In the genomic region with DNA sequence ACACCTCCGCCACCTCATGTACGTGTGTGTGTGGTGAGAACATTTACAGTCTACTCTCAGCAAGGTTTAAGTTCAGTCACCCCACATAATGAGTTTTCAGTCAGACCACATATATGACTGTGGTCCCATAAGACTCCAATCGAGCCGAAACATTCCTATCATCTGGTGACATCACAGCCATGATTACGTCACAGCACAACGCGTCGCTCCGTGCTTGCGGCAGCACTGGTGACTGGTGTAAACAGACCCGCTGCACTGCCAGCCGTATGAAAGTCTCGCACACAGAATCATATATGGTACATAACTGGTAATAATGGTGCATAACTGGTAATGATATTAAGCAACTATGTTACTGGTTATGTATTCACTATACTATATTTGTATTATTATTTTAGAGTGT, we compare ENCODE assay signal across 19 cellular contexts.
A peak's percentile ranks its signal among the peaks of the same experiment; 100 is the strongest.
DNase-seq lines count a peak whose midpoint lies in the region; ATAC-seq and TF ChIP-seq lines count a peak whose summit lies in the region.
"Had no signal": no experiment of that assay in that cellular context is flagged by ENCODE, and none has a peak within 500 bp of the region (broad histone marks: within the 10 kb centered on the region; RNA-seq: fewer than 3 reads in every experiment).

No MANE protein-coding gene starts in this region.

- H3K27me3 ChIP-seq in RWPE2 (ENCODE audit: insufficient read depth, poor library complexity, severe bottlenecking): no peaks in the 10 kb centered on the region
- H3K27me3 ChIP-seq in testis: no peaks in the 10 kb centered on the region
- no peaks in the 10 kb centered on the region for H3K27me3 ChIP-seq in gastroesophageal sphincter
- H3K27me3 ChIP-seq: BLaER1 had no signal

- H3K36me3 Mint-ChIP-seq in natural killer cell: no peaks in the 10 kb centered on the region

- H3K4me1 ChIP-seq in RWPE2 (ENCODE audit: insufficient read depth, poor library complexity, severe bottlenecking) (peaks cover 3% of the 10 kb centered on the region), testis (peaks cover 7% of the 10 kb centered on the region), gastroesophageal sphincter (peaks cover 0 to 7% (median 0%) of the 10 kb centered on the region in 3 donors)

- H3K27ac ChIP-seq in RWPE2 (ENCODE audit: poor library complexity, severe bottlenecking) (no peak overlapping the region), testis (no peak overlapping the region), gastroesophageal sphincter (no peak overlapping the region)
- H3K27ac ChIP-seq: BLaER1, PC-9 had no signal

- ATAC-seq in RWPE2 (ENCODE audit: low read depth) (no peak), natural killer cell (no peak), HG02588 (IDR thresholded peaks at IDR 0.05; ENCODE audit: unreplicated experiment) (no peak), HG03025 (IDR thresholded peaks at IDR 0.05; ENCODE audit: low FRiP score, unreplicated experiment) (no peak), gastroesophageal sphincter (no peak)

- DNase-seq in activated CD4-positive, CD25-positive, alpha-beta regulatory T cell treated with anti-CD3 and anti-CD28 coated beads, Interleukin-2, amount 50 U/mL, for 72 hours: peak; percentile 4
- DNase-seq in activated CD4-positive, CD25-positive, alpha-beta regulatory T cell (lab: John Stamatoyannopoulos, UW): no peak
- DNase-seq in RWPE2 (ENCODE audit: low spot score): peak; percentile 20
- peak; percentile 5 for DNase-seq in natural killer cell
- peak; percentile 12 for DNase-seq in testis
- DNase-seq: DMS79, H9, IMR-90, Kasumi-1, NCI-H1105, NCI-H1694, NCI-H510A treated with DMSO at 0.1 percent for 48 hours, NCI-H82, PC-9 had no signal

- no peak for TF ChIP-seq CTCF in RWPE2 (IDR thresholded peaks at IDR 0.05; ENCODE audit: poor library complexity, severe bottlenecking)
- TF ChIP-seq CTCF in natural killer cell (IDR thresholded peaks at IDR 0.05): no peak
- TF ChIP-seq CTCF in testis (IDR thresholded peaks at IDR 0.05): no peak
- TF ChIP-seq CTCF in gastroesophageal sphincter (IDR thresholded peaks at IDR 0.05): no peak

- TF ChIP-seq EP300 in gastroesophageal sphincter (IDR thresholded peaks at IDR 0.05): no peak

- peaks cover 7% of the 10 kb centered on the region in 2 donors for H3K9me3 Mint-ChIP-seq in natural killer cell

- TF ChIP-seq POLR2A in testis (IDR thresholded peaks at IDR 0.05) (no peak), gastroesophageal sphincter (IDR thresholded peaks at IDR 0.05) (no peak)

- WGBS in testis, 2 donors: 91 to 94% methylated on average over 13 of the region's 13 CpGs
- 65 to 87% methylated on average over 4 to 6 of the region's 13 CpGs for WGBS in gastroesophageal sphincter (ENCODE audit: low coverage in 1 of 2), 2 donors

- H3K4me3 Mint-ChIP-seq in natural killer cell: no peak overlapping the region
- H3K4me3 Mint-ChIP-seq: CD8-positive, alpha-beta memory T cell; H9 had no signal

- peaks cover 16 to 18% of the 10 kb centered on the region in 2 donors for H3K4me1 Mint-ChIP-seq in natural killer cell
- H3K4me1 Mint-ChIP-seq: H9 had no signal

- H3K27ac Mint-ChIP-seq in natural killer cell: no peak overlapping the region
- H3K27ac Mint-ChIP-seq: CD8-positive, alpha-beta memory T cell; H9 had no signal

- intact Hi-C loops in natural killer cell (cut with micrococcal nuclease): no loop called here
- intact Hi-C loops in testis (cut with DNase I; ENCODE audit: low total_unique reads): no loop called here

- no peak overlapping the region for H3K4me3 ChIP-seq in RWPE2 (ENCODE audit: severe bottlenecking)
- H3K4me3 ChIP-seq in testis: no peak overlapping the region
- no peak overlapping the region for H3K4me3 ChIP-seq in gastroesophageal sphincter
- H3K4me3 ChIP-seq: BLaER1, PC-9 had no signal

- no peaks in the 10 kb centered on the region for H3K36me3 ChIP-seq in RWPE2 (ENCODE audit: low read depth)
- no peaks in the 10 kb centered on the region for H3K36me3 ChIP-seq in testis (ENCODE audit: low read depth, missing control alignments)
- H3K36me3 ChIP-seq in gastroesophageal sphincter: no peaks in the 10 kb centered on the region

- H3K27me3 Mint-ChIP-seq in natural killer cell (ENCODE audit: low read depth in 2 of 2): no peaks in the 10 kb centered on the region

- H3K9me3 ChIP-seq in RWPE2 (ENCODE audit: severe bottlenecking): no peaks in the 10 kb centered on the region
- H3K9me3 ChIP-seq in testis: no peaks in the 10 kb centered on the region
- peaks cover 0 to 11% (median 0%) of the 10 kb centered on the region in 3 donors for H3K9me3 ChIP-seq in gastroesophageal sphincter

Comparison
In these comparisons a context has a peak if more than half of its experiments do, and no peak if none do; other contexts are left out.
1. DNase-seq: peak in activated CD4-positive, CD25-positive, alpha-beta regulatory T cell treated with anti-CD3 and anti-CD28 coated beads, Interleukin-2, amount 50 U/mL, for 72 hours (single experiment), RWPE2 (single experiment), natural killer cell (single experiment) and testis (single experiment); none in activated CD4-positive, CD25-positive, alpha-beta regulatory T cell (0 of 4).